13 cellular contexts compared by ENCODE assay signal in genomic region chr3:25768851-25769250, GRCh38. TPM values are rescaled to one million over a fixed set of nuclear protein-coding genes. Genes with fewer than 3 reads are reported as not detected.
DNase-seq lines count a peak whose midpoint lies in the region; ATAC-seq and TF ChIP-seq lines count a peak whose summit lies in the region.
"Had no signal": no experiment of that assay in that cellular context is flagged by ENCODE, and none has a peak within 500 bp of the region (broad histone marks: within the 10 kb centered on the region; RNA-seq: fewer than 3 reads in every experiment).

No MANE protein-coding gene starts in this region.

- H3K36me3 ChIP-seq in SU-DHL-6 (ENCODE audit: low read length) = peaks cover 11% of the 10 kb centered on the region

- peak overlapping the region; percentile 45; the same call in 1 of the 2 replicates for H3K27ac ChIP-seq in SU-DHL-6 (ENCODE audit: low read depth, low read length)
- H3K27ac ChIP-seq: SK-N-MC had no signal

- no peak overlapping the region for H3K4me3 ChIP-seq in SU-DHL-6 (ENCODE audit: insufficient read depth, low read length, poor library complexity, severe bottlenecking)
- H3K4me3 ChIP-seq: SK-N-MC had no signal

- H3K9me3 ChIP-seq in SU-DHL-6 (ENCODE audit: insufficient read depth, low read length) = peaks cover 10% of the 10 kb centered on the region; the same call in 1 of the 2 replicates

- H3K79me2 ChIP-seq in SU-DHL-6 (ENCODE audit: insufficient read depth, low read length) = peaks cover 40% of the 10 kb centered on the region

- H3K27me3 ChIP-seq in SU-DHL-6 (ENCODE audit: low read length) = no peaks in the 10 kb centered on the region

- H3K9me2 ChIP-seq in SU-DHL-6 (replicated peaks; ENCODE audit: insufficient read depth, low read length) = no peaks in the 10 kb centered on the region

- no peaks in the 10 kb centered on the region for H4K20me1 ChIP-seq in SU-DHL-6 (ENCODE audit: low read depth, low read length)

- H3F3A ChIP-seq in SU-DHL-6 (ENCODE audit: insufficient read depth) = 0 out of 2 replicates have a peak, but pooled peaks cover 2% of the 10 kb centered on the region

- H3K4me2 ChIP-seq in SU-DHL-6 (ENCODE audit: low read depth, low read length, poor library complexity, severe bottlenecking) = peak overlapping the region; percentile 43

- H3K9ac ChIP-seq in SU-DHL-6 (ENCODE audit: low read length) = no peak overlapping the region

- DNase-seq in dedifferentiated amniotic fluid mesenchymal stem cell (ENCODE audit: extremely low spot score) (no peak), foreskin melanocyte (no peak), mucosa of gallbladder (ENCODE audit: low spot score) (no peak), NCI-H187 treated with DMSO at 0.1 percent for 48 hours (lab: John Stamatoyannopoulos, UW) (no peak)
- DNase-seq: activated CD8-positive, alpha-beta memory T cell treated with anti-CD3 and anti-CD28 coated beads for 24 hours; anterior cingulate cortex; COR-L47; NCI-H524 had no signal

- no peak for TF ChIP-seq CTCF in SU-DHL-6 (IDR thresholded peaks at IDR 0.05; ENCODE audit: insufficient read depth, low read length, poor library complexity, severe bottlenecking)

- no peak overlapping the region for H2AFZ ChIP-seq in SU-DHL-6 (ENCODE audit: low read depth, low read length, severe bottlenecking)

- ATAC-seq in GM18867 (IDR thresholded peaks at IDR 0.05; ENCODE audit: unreplicated experiment) = peak; percentile 97
- peak; percentile 91 for ATAC-seq in GM21526 (IDR thresholded peaks at IDR 0.05; ENCODE audit: low FRiP score, unreplicated experiment)
- ATAC-seq in HG03095 (IDR thresholded peaks at IDR 0.05; ENCODE audit: unreplicated experiment) = peak; percentile 86

RNA-seq across cellular contexts. Expression of gene NGLY1, which starts 14.4 kb away (rescaled TPM):
- total RNA-seq in mucosa of gallbladder = 33.3 TPM

RNA-seq across cellular contexts. Expression of gene OXSM, which starts 21.0 kb away (rescaled TPM):
- 12.7 TPM for total RNA-seq in mucosa of gallbladder
